Comparison of ENCODE assay signal across 31 cellular contexts in genomic region chr14:71526388-71526787, GRCh38.
"Had no signal": no experiment of that assay in that cellular context is flagged by ENCODE, and none has a peak within 500 bp of the region (broad histone marks: within the 10 kb centered on the region; RNA-seq: fewer than 3 reads in every experiment).

No MANE protein-coding gene starts in this region.

- H3K27ac ChIP-seq: colonic mucosa, esophagus muscularis mucosa, foreskin keratinocyte, gastroesophageal sphincter, heart right ventricle, left lung, ovary, psoas muscle, skin epidermis, thoracic aorta, transverse colon, upper lobe of right lung, uterus had no signal

- DNase-seq: colonic mucosa; effector CD8-positive, alpha-beta T cell; endodermal cell; foreskin keratinocyte; glutamatergic neuron; heart right ventricle; hippocampal formation; left cardiac atrium; left lung; midbrain; naive thymus-derived CD4-positive, alpha-beta T cell; nucleus accumbens; ovary; posterior cingulate gyrus; psoas muscle; right cardiac atrium; spleen; stimulated activated CD4-positive, alpha-beta T cell treated with anti-CD3 and anti-CD28 coated beads, Interleukin-4, amount 100 ng/mL, for 4 hours; stimulated activated naive B cell treated with anti-CD40 and anti-IgM and Interleukin-4, amounts not matched to agents 10 μg/mL and 1 μg/mL and 100 μg/mL, for 72 hours; transverse colon; upper lobe of right lung; uterus had no signal

- H3K4me3 ChIP-seq: colonic mucosa, esophagus muscularis mucosa, gastroesophageal sphincter, heart right ventricle, left lung, ovary, psoas muscle, skin epidermis, spleen, thoracic aorta, transverse colon, upper lobe of right lung, uterus had no signal

- H3K36me3 ChIP-seq: colonic mucosa, esophagus muscularis mucosa, gastroesophageal sphincter, heart right ventricle, left lung, ovary, thoracic aorta, transverse colon, upper lobe of right lung, uterus had no signal

- H3K4me1 ChIP-seq: colonic mucosa, foreskin keratinocyte, left lung, psoas muscle, upper lobe of right lung, uterus had no signal

- FAIRE-seq: endothelial cell of umbilical vein, islet of Langerhans had no signal

- H3K4me3 Mint-ChIP-seq: dendritic cell treated with granulocyte-macrophage colony-stimulating factor and Interleukin-4, amounts not matched to agents 40 ng/mL and 50 ng/mL, for 4 days; endodermal cell; naive thymus-derived CD4-positive, alpha-beta T cell; nephron; stimulated activated naive B cell treated with anti-CD40 and anti-IgM and Interleukin-4, amounts not matched to agents 10 μg/mL and 1 μg/mL and 100 μg/mL, for 72 hours; stimulated activated naive CD8-positive, alpha-beta T cell treated with anti-CD3 and anti-CD28 coated beads, Interleukin-15, Interleukin-2, amounts not matched to agents 100 ng/mL and 50 ng/mL, for 24 hours had no signal

- H3K27ac Mint-ChIP-seq: dendritic cell treated with granulocyte-macrophage colony-stimulating factor and Interleukin-4, amounts not matched to agents 40 ng/mL and 50 ng/mL, for 4 days; endodermal cell; stimulated activated naive B cell treated with anti-CD40 and anti-IgM and Interleukin-4, amounts not matched to agents 10 μg/mL and 1 μg/mL and 100 μg/mL, for 72 hours; stimulated activated naive CD8-positive, alpha-beta T cell treated with anti-CD3 and anti-CD28 coated beads, Interleukin-15, Interleukin-2, amounts not matched to agents 100 ng/mL and 50 ng/mL, for 24 hours had no signal

- H3K9me3 Mint-ChIP-seq: dendritic cell treated with granulocyte-macrophage colony-stimulating factor and Interleukin-4, amounts not matched to agents 40 ng/mL and 50 ng/mL, for 4 days; endodermal cell; nephron; stimulated activated naive B cell treated with anti-CD40 and anti-IgM and Interleukin-4, amounts not matched to agents 10 μg/mL and 1 μg/mL and 100 μg/mL, for 72 hours; stimulated activated naive CD8-positive, alpha-beta T cell treated with anti-CD3 and anti-CD28 coated beads, Interleukin-15, Interleukin-2, amounts not matched to agents 100 ng/mL and 50 ng/mL, for 24 hours had no signal

- ATAC-seq: foreskin keratinocyte; gastroesophageal sphincter; heart right ventricle; left cardiac atrium; left lung; naive thymus-derived CD4-positive, alpha-beta T cell; psoas muscle; right cardiac atrium; stimulated activated naive B cell treated with anti-CD40 and anti-IgM and Interleukin-4, amounts not matched to agents 10 μg/mL and 1 μg/mL and 100 μg/mL, for 72 hours; upper lobe of right lung had no signal

- H3K27me3 ChIP-seq: colonic mucosa, esophagus muscularis mucosa, foreskin keratinocyte, gastroesophageal sphincter, heart right ventricle, left lung, ovary, spleen, transverse colon, upper lobe of right lung, uterus had no signal

- H3K9me3 ChIP-seq: colonic mucosa, esophagus muscularis mucosa, gastroesophageal sphincter, heart right ventricle, left lung, ovary, psoas muscle, spleen, thoracic aorta, transverse colon, upper lobe of right lung, uterus had no signal

- H3K27me3 Mint-ChIP-seq: dendritic cell treated with granulocyte-macrophage colony-stimulating factor and Interleukin-4, amounts not matched to agents 40 ng/mL and 50 ng/mL, for 4 days; naive thymus-derived CD4-positive, alpha-beta T cell; stimulated activated naive B cell treated with anti-CD40 and anti-IgM and Interleukin-4, amounts not matched to agents 10 μg/mL and 1 μg/mL and 100 μg/mL, for 72 hours; stimulated activated naive CD8-positive, alpha-beta T cell treated with anti-CD3 and anti-CD28 coated beads, Interleukin-15, Interleukin-2, amounts not matched to agents 100 ng/mL and 50 ng/mL, for 24 hours had no signal
